ENCODE assay signal across 8 cellular contexts in genomic region chr14:89767861-89768268, GRCh38.
DNase-seq lines count a peak whose midpoint lies in the region; ATAC-seq and TF ChIP-seq lines count a peak whose summit lies in the region.

No MANE protein-coding gene starts in this region.

- DNase-seq in COR-L47 (lab: John Stamatoyannopoulos, UW): peak; percentile 48
- DNase-seq in SHP77 (lab: John Stamatoyannopoulos, UW): peak; percentile 28 to 45
- peak; percentile 65 for DNase-seq in activated naive CD4-positive, alpha-beta T cell treated with anti-CD3 and anti-CD28 coated beads, Interleukin-2, amount 50 U/mL, for 16 hours
- no peak for DNase-seq in left ventricle myocardium inferior
- DNase-seq in stimulated activated CD4-positive, alpha-beta T cell treated with anti-CD3 and anti-CD28 coated beads, Interleukin-15, amount 100 ng/mL, for 48 hours (ENCODE audit: low read depth in 2 of 2): peak; percentile 47 to 56
- DNase-seq in NCI-H2227 treated with DMSO at 0.1 percent for 48 hours (lab: John Stamatoyannopoulos, UW): no peak

- H3K27me3 ChIP-seq in left ventricle myocardium inferior (ENCODE audit: low read depth): peaks cover under 1% of the 10 kb centered on the region

- H3K4me1 ChIP-seq in left ventricle myocardium inferior: peaks cover 10% of the 10 kb centered on the region

- peak; percentile 75 for TF ChIP-seq CTCF in left ventricle myocardium inferior (IDR thresholded peaks at IDR 0.05; ENCODE audit: borderline replicate concordance)

- ATAC-seq in GM19463 (IDR thresholded peaks at IDR 0.05; ENCODE audit: unreplicated experiment) (peak; percentile 78), HG03565 (IDR thresholded peaks at IDR 0.05; ENCODE audit: unreplicated experiment) (peak; percentile 59)

- intact Hi-C loops in left ventricle myocardium inferior (cut with micrococcal nuclease): loop anchor here (10.0 kb wide), 1 partner anchor 723 kb away; no protein-coding TSS in a partner anchor

- H3K27ac ChIP-seq in left ventricle myocardium inferior (replicated peaks): no peak overlapping the region

- H3K4me3 ChIP-seq in left ventricle myocardium inferior: no peak overlapping the region

- H3K36me3 ChIP-seq in left ventricle myocardium inferior: no peaks in the 10 kb centered on the region

- H3K9me3 ChIP-seq in left ventricle myocardium inferior (replicated peaks): no peaks in the 10 kb centered on the region

Comparison
In these comparisons a context has a peak if more than half of its experiments do, and no peak if none do; other contexts are left out.
1. DNase-seq: peak in COR-L47 (single experiment), SHP77 (2 of 2), activated naive CD4-positive, alpha-beta T cell treated with anti-CD3 and anti-CD28 coated beads, Interleukin-2, amount 50 U/mL, for 16 hours (single experiment) and stimulated activated CD4-positive, alpha-beta T cell treated with anti-CD3 and anti-CD28 coated beads, Interleukin-15, amount 100 ng/mL, for 48 hours (2 of 2); none in left ventricle myocardium inferior (single experiment) and NCI-H2227 treated with DMSO at 0.1 percent for 48 hours (single experiment).